Comparison of ENCODE assay signal across 8 cellular contexts in the genomic region with DNA sequence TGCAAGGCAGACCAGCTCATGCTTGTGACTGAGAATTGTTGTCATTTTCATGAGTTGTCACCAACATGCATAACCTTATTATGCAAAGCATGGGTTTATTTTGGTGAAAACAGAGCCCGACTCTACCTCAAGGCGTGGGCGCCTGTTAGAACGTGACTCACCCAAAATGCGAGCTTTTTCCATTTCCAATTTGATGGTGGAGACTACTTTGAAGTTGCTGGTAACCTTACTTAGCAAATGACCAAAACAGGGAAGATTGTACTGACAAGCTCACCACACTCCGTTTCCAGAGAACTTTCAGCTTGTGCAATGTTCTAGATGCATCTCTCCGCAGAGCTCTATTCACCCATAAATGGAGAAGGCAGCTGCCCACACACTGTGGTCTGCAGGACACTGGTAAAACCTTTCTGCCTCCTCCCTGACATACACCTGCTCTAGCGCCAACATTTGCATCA.
DNase-seq lines count a peak whose midpoint lies in the region; ATAC-seq and TF ChIP-seq lines count a peak whose summit lies in the region.

No MANE protein-coding gene starts in this region.

- H3K27me3 ChIP-seq in gastroesophageal sphincter, result peaks cover 33% of the 10 kb centered on the region
- no peaks in the 10 kb centered on the region for H3K27me3 ChIP-seq in breast epithelium
- H3K27me3 ChIP-seq in spleen (replicated peaks in 1 of 7), result peaks cover 0 to 24% (median 0%) of the 10 kb centered on the region in 7 donors

- peak overlapping the region in 1 of 5 donors; percentile 38 for H3K4me3 Mint-ChIP-seq in immature natural killer cell

- TF ChIP-seq CTCF in gastroesophageal sphincter (IDR thresholded peaks at IDR 0.05) (no peak), breast epithelium (IDR thresholded peaks at IDR 0.05) (no peak), spleen (IDR thresholded peaks at IDR 0.05 in 8 of 11, conservative IDR thresholded peaks at IDR 0.05 in 3 of 11) (no peak)

- no peak overlapping the region for H3K27ac Mint-ChIP-seq in immature natural killer cell

- no peak overlapping the region for H3K4me3 ChIP-seq in gastroesophageal sphincter
- H3K4me3 ChIP-seq in breast epithelium, result no peak overlapping the region
- no peak overlapping the region for H3K4me3 ChIP-seq in spleen

- peak; percentile 63 for DNase-seq in activated T-cell treated with anti-CD3 and anti-CD28 coated beads for 48 hours (ENCODE audit: low read depth)
- peak; percentile 47 for DNase-seq in stimulated activated CD8-positive, alpha-beta memory T cell treated with anti-CD3 and anti-CD28 coated beads, Interleukin-4, amount 100 ng/mL, for 24 hours (ENCODE audit: low read depth)
- no peak for DNase-seq in immature natural killer cell
- DNase-seq in breast epithelium (ENCODE audit: low spot score in 2 of 2), result no peak
- DNase-seq in spleen, result no peak

- ATAC-seq in GM19395 (IDR thresholded peaks at IDR 0.05; ENCODE audit: unreplicated experiment), result peak; percentile 94
- peak; percentile 67 for ATAC-seq in HG03108 (IDR thresholded peaks at IDR 0.05; ENCODE audit: unreplicated experiment)
- no peak for ATAC-seq in gastroesophageal sphincter

- H3K9me3 ChIP-seq in gastroesophageal sphincter (no peaks in the 10 kb centered on the region), breast epithelium (no peaks in the 10 kb centered on the region), spleen (no peaks in the 10 kb centered on the region)

- H3K9me3 Mint-ChIP-seq in immature natural killer cell, result peaks cover 0 to 1% (median 0%) of the 10 kb centered on the region in 6 donors

- 87 to 94% methylated on average over 3 to 8 of the region's 8 CpGs for WGBS in gastroesophageal sphincter (ENCODE audit: low coverage in 1 of 2), 2 donors
- 62 to 75% (median 72%) methylated on average over 8 of the region's 8 CpGs for WGBS in spleen, 5 donors

- H3K4me1 ChIP-seq in gastroesophageal sphincter (no peaks in the 10 kb centered on the region), breast epithelium (no peaks in the 10 kb centered on the region), spleen (peaks cover 0 to 9% (median 0%) of the 10 kb centered on the region in 6 donors)

- H3K27ac ChIP-seq in gastroesophageal sphincter (no peak overlapping the region), breast epithelium (no peak overlapping the region), spleen (no peak overlapping the region)

- no peak for TF ChIP-seq EP300 in gastroesophageal sphincter (IDR thresholded peaks at IDR 0.05)

- intact Hi-C loops in breast epithelium (cut with DNase I; ENCODE audit: low total_unique reads) (no loop called here), spleen (cut with DNase I; ENCODE audit: low total_unique reads) (no loop called here)

- H3K4me1 Mint-ChIP-seq in immature natural killer cell, result peaks cover 0 to 7% of the 10 kb centered on the region in 2 donors

- peaks cover 4 to 18% (median 4%) of the 10 kb centered on the region in 3 donors for H3K27me3 Mint-ChIP-seq in immature natural killer cell (ENCODE audit: low read depth in 3 of 3)

- no peaks in the 10 kb centered on the region for H3K36me3 ChIP-seq in gastroesophageal sphincter
- no peaks in the 10 kb centered on the region for H3K36me3 ChIP-seq in breast epithelium
- no peaks in the 10 kb centered on the region for H3K36me3 ChIP-seq in spleen

- peaks cover 0 to 4% (median 0%) of the 10 kb centered on the region in 3 donors for H3K36me3 Mint-ChIP-seq in immature natural killer cell

- no peak for TF ChIP-seq POLR2A in gastroesophageal sphincter (IDR thresholded peaks at IDR 0.05)
- no peak for TF ChIP-seq POLR2A in breast epithelium (IDR thresholded peaks at IDR 0.05)
- TF ChIP-seq POLR2A in spleen (IDR thresholded peaks at IDR 0.05), result no peak

Comparison
In these comparisons a context has a peak if more than half of its experiments do, and no peak if none do; other contexts are left out.
1. DNase-seq: peak in activated T-cell treated with anti-CD3 and anti-CD28 coated beads for 48 hours (single experiment) and stimulated activated CD8-positive, alpha-beta memory T cell treated with anti-CD3 and anti-CD28 coated beads, Interleukin-4, amount 100 ng/mL, for 24 hours (single experiment); none in immature natural killer cell (0 of 3), breast epithelium (0 of 2) and spleen (single experiment).